In the genomic region with DNA sequence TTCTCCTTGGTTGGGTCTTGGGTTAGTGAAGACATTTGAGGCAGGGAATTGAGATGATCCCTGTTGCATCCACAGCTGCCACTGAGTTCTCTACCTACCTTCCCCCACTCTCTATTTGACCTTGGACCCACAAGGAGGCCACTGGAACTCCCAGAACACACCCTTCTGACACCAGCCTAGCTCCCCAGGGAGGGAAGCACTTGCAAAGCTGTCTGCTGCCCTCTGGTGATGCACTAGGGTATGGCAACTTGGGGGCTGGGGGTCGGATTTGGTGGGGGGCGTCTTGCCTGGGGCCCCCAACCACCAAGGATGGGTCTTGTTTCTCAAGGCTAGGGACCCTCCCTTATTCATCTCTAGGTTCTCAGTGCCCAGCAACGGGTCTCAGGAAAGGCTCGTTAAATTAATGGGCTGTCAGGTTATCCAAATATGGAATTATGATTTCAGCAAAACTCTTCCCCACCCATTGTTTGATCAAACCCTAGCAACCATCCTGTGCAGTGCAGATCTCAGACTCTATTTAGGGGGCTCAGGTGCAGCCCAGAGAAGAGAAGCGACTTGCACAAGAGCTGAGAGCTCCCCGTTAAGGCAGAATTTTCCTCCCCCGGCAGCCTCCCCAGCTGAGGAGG, we compare ENCODE assay signal across 10 cellular contexts.
DNase-seq lines count a peak whose midpoint lies in the region; ATAC-seq, FAIRE-seq and TF ChIP-seq lines count a peak whose summit lies in the region.
"Had no signal": no experiment of that assay in that cellular context is flagged by ENCODE, and none has a peak within 500 bp of the region (broad histone marks: within the 10 kb centered on the region; RNA-seq: fewer than 3 reads in every experiment).

No MANE protein-coding gene starts in this region.

- H3F3A ChIP-seq in PC-3 (ENCODE audit: low read length, unreplicated experiment): no peaks in the 10 kb centered on the region

- H3K27me3 ChIP-seq in DND-41 (ENCODE audit: insufficient read depth, low read length, poor library complexity) (no peaks in the 10 kb centered on the region), PC-3 (ENCODE audit: low read length) (peaks cover 13% of the 10 kb centered on the region; the same call in 1 of the 2 replicates)

- POLR2A ChIA-PET in A549 (lab: Yijun Ruan, JAX) (no interaction called here), PC-3 (lab: Charles Lee; ENCODE audit: unreplicated experiment) (no interaction called here)

- H3K4me2 ChIP-seq in A549 (no peak overlapping the region), DND-41 (ENCODE audit: insufficient read depth, low read length) (no peak overlapping the region), PC-3 (ENCODE audit: low read length) (no peak overlapping the region)

- H3K9me2 ChIP-seq in PC-3 (replicated peaks; ENCODE audit: low read length): no peaks in the 10 kb centered on the region

- TF ChIP-seq CTCF in A549 (IDR thresholded peaks at IDR 0.05): peak; percentile 36
- TF ChIP-seq CTCF in DND-41 (IDR thresholded peaks at IDR 0.05; ENCODE audit: borderline replicate concordance, extremely low read depth, low read length, poor library complexity, severe bottlenecking): peak; percentile 67
- TF ChIP-seq CTCF in PC-3 (conservative IDR thresholded peaks at IDR 0.05; ENCODE audit: low read depth, low read length): peak; percentile 54
- peak; percentile 85 for TF ChIP-seq CTCF in glutamatergic neuron (IDR thresholded peaks at IDR 0.05; ENCODE audit: partially characterized antibody, unreplicated experiment)

- H3K9me3 Mint-ChIP-seq in glutamatergic neuron (ENCODE audit: unreplicated experiment): peaks cover 2% of the 10 kb centered on the region
- H3K9me3 Mint-ChIP-seq: activated T-helper 2 cell treated with anti-CD3 and anti-CD28 coated beads, Interferon-gamma antibody, Interleukin-2, Interleukin-4, amounts not matched to agents 10 μg/mL and 5 μg/mL and 100 μg/mL, durations not matched to agents 14 hours and 24 hours and 36 hours had no signal

- no peak for TF ChIP-seq POLR2A in A549 (IDR thresholded peaks at IDR 0.05; ENCODE audit: low read length)

- H3K4me1 ChIP-seq in A549: no peaks in the 10 kb centered on the region
- H3K4me1 ChIP-seq in DND-41 (ENCODE audit: insufficient read depth, low read length): no peaks in the 10 kb centered on the region
- H3K4me1 ChIP-seq in PC-3 (ENCODE audit: insufficient read depth, low read length): no peaks in the 10 kb centered on the region
- H3K4me1 ChIP-seq: esophagus squamous epithelium had no signal

- no peak overlapping the region for H3K4me3 Mint-ChIP-seq in glutamatergic neuron (ENCODE audit: unreplicated experiment)

- intact Hi-C loops in PC-3 (cut with micrococcal nuclease): no loop called here

- H3K36me3 ChIP-seq in DND-41 (ENCODE audit: insufficient read depth, low read length) (no peaks in the 10 kb centered on the region), PC-3 (ENCODE audit: low read depth, low read length) (no peaks in the 10 kb centered on the region)
- H3K36me3 ChIP-seq: esophagus squamous epithelium had no signal

- no peak for TF ChIP-seq EP300 in A549 (IDR thresholded peaks at IDR 0.05)

- H2AFZ ChIP-seq in DND-41 (ENCODE audit: low read depth, low read length) (no peak overlapping the region), PC-3 (ENCODE audit: low read length) (no peak overlapping the region)

- H3K4me3 ChIP-seq in A549 (no peak overlapping the region), DND-41 (ENCODE audit: low read depth in 1 of 2, low read length in 2 of 2) (no peak overlapping the region), PC-3 (ENCODE audit: low read length) (no peak overlapping the region)
- H3K4me3 ChIP-seq: esophagus squamous epithelium had no signal

- peak; percentile 37 to 40; a peak in 3 of 5 replicates for TF ChIP-seq RAD21 in A549 (conservative IDR thresholded peaks at IDR 0.05 in 1 of 2, IDR thresholded peaks at IDR 0.05 in 1 of 2)

- H4K20me1 ChIP-seq in DND-41 (ENCODE audit: insufficient read depth, low read length): 0 out of 2 replicates have a peak, but pooled peaks cover 2% of the 10 kb centered on the region
- H4K20me1 ChIP-seq in PC-3 (ENCODE audit: low read length): no peaks in the 10 kb centered on the region

- H3K9ac ChIP-seq in DND-41 (ENCODE audit: low read depth, low read length) (no peak overlapping the region), PC-3 (ENCODE audit: low read length) (no peak overlapping the region)

- H3K79me2 ChIP-seq in DND-41 (ENCODE audit: insufficient read depth, low read length) (no peaks in the 10 kb centered on the region), PC-3 (ENCODE audit: low read length) (no peaks in the 10 kb centered on the region)

- no peak overlapping the region for H3K27ac Mint-ChIP-seq in glutamatergic neuron (ENCODE audit: unreplicated experiment)
- H3K27ac Mint-ChIP-seq: activated T-helper 2 cell treated with anti-CD3 and anti-CD28 coated beads, Interferon-gamma antibody, Interleukin-2, Interleukin-4, amounts not matched to agents 10 μg/mL and 5 μg/mL and 100 μg/mL, durations not matched to agents 14 hours and 24 hours and 36 hours had no signal

- ATAC-seq in A549: no peak
- no peak for ATAC-seq in DND-41 (ENCODE audit: insufficient read depth, low read depth)
- no peak for ATAC-seq in PC-3
- ATAC-seq in HG02763 (IDR thresholded peaks at IDR 0.05; ENCODE audit: unreplicated experiment): no peak

- H3K27me3 Mint-ChIP-seq in glutamatergic neuron (ENCODE audit: unreplicated experiment): no peaks in the 10 kb centered on the region

- H3K36me3 Mint-ChIP-seq in glutamatergic neuron (ENCODE audit: unreplicated experiment): peaks cover under 1% of the 10 kb centered on the region

- no TSS peak for BruUV-seq in PC-3 (replicated peaks; lab: Mats Ljungman, UMichigan)

- WGBS in A549 (ENCODE audit: missing lambda C conversion rate): 14% methylated on average over 3 of the region's 7 CpGs

- FAIRE-seq in A549 (lab: Jason Lieb, UNC): no peak

- CTCF ChIA-PET in A549 (lab: Yijun Ruan, JAX): interaction anchor here (0.6 to 1.6 kb wide), 4 partner anchors 19 to 696 kb away, joined by 3 to 5 read pairs (median 4); no protein-coding TSS in a partner anchor
- CTCF ChIA-PET in PC-3 (lab: Charles Lee): no interaction called here

- H3K27ac ChIP-seq in A549: no peak overlapping the region
- no peak overlapping the region for H3K27ac ChIP-seq in DND-41 (ENCODE audit: low read length)
- H3K27ac ChIP-seq in PC-3 (ENCODE audit: low read length): no peak overlapping the region
- H3K27ac ChIP-seq: esophagus squamous epithelium had no signal

- H3K9me3 ChIP-seq in A549 (no peaks in the 10 kb centered on the region), DND-41 (ENCODE audit: insufficient read depth, low read length, severe bottlenecking) (no peaks in the 10 kb centered on the region), PC-3 (ENCODE audit: low read length) (no peaks in the 10 kb centered on the region)
- H3K9me3 ChIP-seq: esophagus squamous epithelium had no signal

- H3K4me1 Mint-ChIP-seq in glutamatergic neuron (ENCODE audit: low read depth, unreplicated experiment): no peaks in the 10 kb centered on the region

- DNase-seq in A549 (ENCODE audit: low read depth in 1 of 2, low spot score in 1 of 2): no peak
- peak; percentile 25 for DNase-seq in DND-41
- no peak for DNase-seq in PC-3
- peak; percentile 62 for DNase-seq in glutamatergic neuron
- no peak for DNase-seq in GM19240 (ENCODE audit: insufficient read length, low spot score)
- DNase-seq in NCI-H226: no peak
- no peak for DNase-seq in putamen (ENCODE audit: low spot score)
- DNase-seq: esophagus squamous epithelium had no signal

TF ChIP-seq in A549, 52 proteins besides CTCF, POLR2A, EP300 and RAD21:
- TF ChIP-seq SMC3 (IDR thresholded peaks at IDR 0.05) (peak; percentile 19; the same call in 2 of the 3 replicates), EHMT2 (IDR thresholded peaks at IDR 0.05; ENCODE audit: low read depth) (no peak)

Comparison
In these comparisons a context has a peak if more than half of its experiments do, and no peak if none do; other contexts are left out.
1. DNase-seq: peak in DND-41 (single experiment) and glutamatergic neuron (single experiment); none in A549 (0 of 2), PC-3 (single experiment), GM19240 (single experiment), NCI-H226 (single experiment) and putamen (single experiment).
2. Peak in every context shown above with its lines, with median percentiles within 50 percentile points of each other: CTCF ChIP-seq.